In genomic region chr10:30002438-30003266, GRCh38 we compare ENCODE assay signal across 8 cellular contexts. TPM values are rescaled to one million over a fixed set of nuclear protein-coding genes. Genes with fewer than 3 reads are reported as not detected.
A peak's percentile ranks its signal among the peaks of the same experiment; 100 is the strongest.
DNase-seq lines count a peak whose midpoint lies in the region; ATAC-seq lines count a peak whose summit lies in the region.

No MANE protein-coding gene starts in this region.

- no peak overlapping the region for H4K8ac ChIP-seq in mesenchymal stem cell (ENCODE audit: low read length)

- H3K27me3 Mint-ChIP-seq in CD4-positive, alpha-beta memory T cell = peaks cover 35 to 41% of the 10 kb centered on the region in 2 donors

- no peaks in the 10 kb centered on the region for H3K36me3 Mint-ChIP-seq in CD4-positive, alpha-beta memory T cell

- H2BK120ac ChIP-seq in mesenchymal stem cell (ENCODE audit: low read depth, low read length) = no peak overlapping the region

- H3K23ac ChIP-seq in mesenchymal stem cell (ENCODE audit: low read length in 2 of 2) = no peak overlapping the region

- WGBS in GM23248 (ENCODE audit: low coverage in 1 of 2, low lambda C conversion rate in 2 of 2, missing lambda C conversion rate in 2 of 2), 2 experiments = 52 to 63% methylated on average over 16 of the region's 16 CpGs
- 22% methylated on average over 11 of the region's 16 CpGs for WGBS in mesenchymal stem cell

- peaks cover 5 to 15% (median 9%) of the 10 kb centered on the region in 4 donors for H3K4me1 Mint-ChIP-seq in CD4-positive, alpha-beta memory T cell

- no peak overlapping the region for H3K27ac Mint-ChIP-seq in CD4-positive, alpha-beta memory T cell

- in situ Hi-C loops in GM23248 (cut with MboI) = no loop called here

- no peak overlapping the region for H4K91ac ChIP-seq in mesenchymal stem cell (ENCODE audit: low read length)

- no peaks in the 10 kb centered on the region for H3K9me3 ChIP-seq in CD4-positive, alpha-beta memory T cell (ENCODE audit: control insufficient read depth in 1 of 2, low read length in 2 of 2)
- H3K9me3 ChIP-seq in GM23248 (ENCODE audit: low read depth) (no peaks in the 10 kb centered on the region), mesenchymal stem cell (ENCODE audit: control insufficient read depth, low read length) (no peaks in the 10 kb centered on the region)

- intact Hi-C loops in CD4-positive, alpha-beta memory T cell (cut with micrococcal nuclease) = no loop called here

- no peak overlapping the region for H3K4me3 ChIP-seq in CD4-positive, alpha-beta memory T cell (ENCODE audit: low read length in 2 of 2)
- H3K4me3 ChIP-seq in GM23248 = no peak overlapping the region
- no peak overlapping the region for H3K4me3 ChIP-seq in mesenchymal stem cell (ENCODE audit: insufficient read depth in 1 of 2, low read depth in 1 of 2, low read length in 2 of 2)

- peaks cover 12% of the 10 kb centered on the region for H3K4me1 ChIP-seq in CD4-positive, alpha-beta memory T cell (ENCODE audit: insufficient read depth, low read length)
- H3K4me1 ChIP-seq in GM23248 (ENCODE audit: insufficient read depth) (peaks cover 19% of the 10 kb centered on the region), mesenchymal stem cell (ENCODE audit: control insufficient read depth, insufficient read depth, low read depth, low read length) (peaks cover 6% of the 10 kb centered on the region)

- H3K9ac ChIP-seq in GM23248 = no peak overlapping the region
- H3K9ac ChIP-seq in mesenchymal stem cell (ENCODE audit: low read length) = peak overlapping the region; percentile 85

- peaks cover 3% of the 10 kb centered on the region for H3K27me3 ChIP-seq in CD4-positive, alpha-beta memory T cell (ENCODE audit: insufficient read depth, low read length)
- H3K27me3 ChIP-seq in GM23248 (replicated peaks; ENCODE audit: insufficient read depth) (0 out of 2 replicates have a peak, but pooled peaks cover 4% of the 10 kb centered on the region), mesenchymal stem cell (ENCODE audit: control insufficient read depth in 1 of 2, insufficient read depth in 1 of 2, low read length in 2 of 2) (peaks cover 0 to 9% of the 10 kb centered on the region in 2 experiments)

- H3K18ac ChIP-seq in mesenchymal stem cell (ENCODE audit: low read depth in 1 of 2, low read length in 2 of 2) = no peak overlapping the region

- POLR2A ChIA-PET in CD4-positive, alpha-beta memory T cell (lab: Charles Lee; ENCODE audit: partially characterized antibody) = no interaction called here

- H3K14ac ChIP-seq in mesenchymal stem cell (ENCODE audit: low read length in 2 of 2) = no peak overlapping the region

- H3F3A ChIP-seq in GM23248 (ENCODE audit: insufficient read depth) = peaks cover 16% of the 10 kb centered on the region

- no peaks in the 10 kb centered on the region for H3K79me2 ChIP-seq in GM23248 (ENCODE audit: insufficient read depth)

- H4K20me1 ChIP-seq in GM23248 (ENCODE audit: insufficient read depth) = no peaks in the 10 kb centered on the region

- H2BK5ac ChIP-seq in mesenchymal stem cell (ENCODE audit: low read depth, low read length, poor library complexity, severe bottlenecking) = no peak overlapping the region

- peak in 4 of 5 donors; percentile 29 to 48 (median 38) for DNase-seq in CD4-positive, alpha-beta memory T cell
- DNase-seq in GM23248 = peak; percentile 73
- peak; percentile 67 for DNase-seq in NCI-H69 (lab: John Stamatoyannopoulos, UW)
- DNase-seq in activated CD4-positive, alpha-beta T cell treated with anti-CD3 and anti-CD28 coated beads, Interleukin-2, amount 50 U/mL, for 1 hour = peak; percentile 58
- DNase-seq in effector CD8-positive, alpha-beta T cell (lab: John Stamatoyannopoulos, UW) = peak; percentile 20
- peak; percentile 79 for DNase-seq in mesenchymal stem cell
- peak; percentile 5 to 13 for DNase-seq in stimulated activated CD8-positive, alpha-beta memory T cell treated with anti-CD3 and anti-CD28 coated beads, Interleukin-15, amount 100 ng/mL, for 4 hours (ENCODE audit: low read depth in 2 of 2)

- H3K4me2 ChIP-seq in GM23248 (ENCODE audit: unreplicated experiment) (no peak overlapping the region), mesenchymal stem cell (ENCODE audit: low read length, poor library complexity, severe bottlenecking) (no peak overlapping the region)

- H3K4ac ChIP-seq in mesenchymal stem cell (ENCODE audit: low read depth in 1 of 2, low read length in 2 of 2) = no peak overlapping the region

- no peaks in the 10 kb centered on the region for H3K9me3 Mint-ChIP-seq in CD4-positive, alpha-beta memory T cell

- ATAC-seq in GM19397 (IDR thresholded peaks at IDR 0.05; ENCODE audit: unreplicated experiment) = no peak

- no peaks in the 10 kb centered on the region for H3K9me2 ChIP-seq in GM23248 (ENCODE audit: insufficient read depth)

- no peaks in the 10 kb centered on the region for H3K79me1 ChIP-seq in mesenchymal stem cell (replicated peaks; ENCODE audit: low read length, poor library complexity, severe bottlenecking)

- H2AFZ ChIP-seq in GM23248 (no peak overlapping the region), mesenchymal stem cell (ENCODE audit: low read depth, low read length) (no peak overlapping the region)

- CTCF ChIA-PET in CD4-positive, alpha-beta memory T cell (lab: Charles Lee; ENCODE audit: partially characterized antibody) = interaction anchor here (0.6 to 3.7 kb wide), 9 partner anchors 9 to 588 kb away, joined by 3 to 12 read pairs (median 4); no protein-coding TSS in a partner anchor

- no peak overlapping the region for H2BK12ac ChIP-seq in mesenchymal stem cell (ENCODE audit: low read length in 2 of 2)

- peak overlapping the region in 2 of 8 donors; percentile 23 to 35 for H3K4me3 Mint-ChIP-seq in CD4-positive, alpha-beta memory T cell

- no peak overlapping the region for H2AK5ac ChIP-seq in mesenchymal stem cell (ENCODE audit: low read length, severe bottlenecking)

- no peak overlapping the region for H2BK15ac ChIP-seq in mesenchymal stem cell (ENCODE audit: low read depth, poor library complexity, severe bottlenecking)

- no peak overlapping the region for H3K27ac ChIP-seq in CD4-positive, alpha-beta memory T cell (ENCODE audit: low read depth, low read length)
- H3K27ac ChIP-seq in GM23248 = no peak overlapping the region
- H3K27ac ChIP-seq in mesenchymal stem cell (ENCODE audit: low read length, poor library complexity, severe bottlenecking) = no peak overlapping the region

- no peaks in the 10 kb centered on the region for H3K36me3 ChIP-seq in CD4-positive, alpha-beta memory T cell (ENCODE audit: insufficient read depth, low read length)
- H3K36me3 ChIP-seq in GM23248 (ENCODE audit: low read depth) = no peaks in the 10 kb centered on the region
- H3K36me3 ChIP-seq in mesenchymal stem cell (ENCODE audit: control insufficient read depth in 1 of 2, insufficient read depth in 2 of 2, low read depth in 1 of 2, low read length in 2 of 2) = no peaks in the 10 kb centered on the region

RNA-seq across cellular contexts. Expression of gene JCAD, which starts 56.7 kb away (rescaled TPM):
- total RNA-seq in CD4-positive, alpha-beta memory T cell = not detected
- not detected for polyA plus RNA-seq in CD4-positive, alpha-beta memory T cell
- total RNA-seq in GM23248 (2014; rRNA removed; shearing (Covaris generic)) = 24.3 and 24.8 TPM in 2 replicates
- polyA plus RNA-seq in GM23248 (2016; fragmentation: Nextera tagmentation; extraction: Ambion mirVana) = 17.1 and 21.1 TPM in 2 replicates
- 32.6 TPM for polyA plus RNA-seq in mesenchymal stem cell (2013, experiment 1 of 2)
- polyA plus RNA-seq in mesenchymal stem cell (2013, experiment 2 of 2) = 33.3 TPM

Comparison
In these comparisons a context has a peak if more than half of its experiments do, and no peak if none do; other contexts are left out.
1. DNase-seq: peak in every context shown above with its lines; median percentile 79 in mesenchymal stem cell; 73 in GM23248; 67 in NCI-H69; 58 in activated CD4-positive, alpha-beta T cell treated with anti-CD3 and anti-CD28 coated beads, Interleukin-2, amount 50 U/mL, for 1 hour; 38 in CD4-positive, alpha-beta memory T cell; 20 in effector CD8-positive, alpha-beta T cell; 9 in stimulated activated CD8-positive, alpha-beta memory T cell treated with anti-CD3 and anti-CD28 coated beads, Interleukin-15, amount 100 ng/mL, for 4 hours.
2. RNA of gene JCAD, which starts 56.7 kb away (total RNA-seq): 24.3 to 24.8 TPM in GM23248; not detected in CD4-positive, alpha-beta memory T cell; every median in the first group is over 10 times any median in the second.